In the genomic region with DNA sequence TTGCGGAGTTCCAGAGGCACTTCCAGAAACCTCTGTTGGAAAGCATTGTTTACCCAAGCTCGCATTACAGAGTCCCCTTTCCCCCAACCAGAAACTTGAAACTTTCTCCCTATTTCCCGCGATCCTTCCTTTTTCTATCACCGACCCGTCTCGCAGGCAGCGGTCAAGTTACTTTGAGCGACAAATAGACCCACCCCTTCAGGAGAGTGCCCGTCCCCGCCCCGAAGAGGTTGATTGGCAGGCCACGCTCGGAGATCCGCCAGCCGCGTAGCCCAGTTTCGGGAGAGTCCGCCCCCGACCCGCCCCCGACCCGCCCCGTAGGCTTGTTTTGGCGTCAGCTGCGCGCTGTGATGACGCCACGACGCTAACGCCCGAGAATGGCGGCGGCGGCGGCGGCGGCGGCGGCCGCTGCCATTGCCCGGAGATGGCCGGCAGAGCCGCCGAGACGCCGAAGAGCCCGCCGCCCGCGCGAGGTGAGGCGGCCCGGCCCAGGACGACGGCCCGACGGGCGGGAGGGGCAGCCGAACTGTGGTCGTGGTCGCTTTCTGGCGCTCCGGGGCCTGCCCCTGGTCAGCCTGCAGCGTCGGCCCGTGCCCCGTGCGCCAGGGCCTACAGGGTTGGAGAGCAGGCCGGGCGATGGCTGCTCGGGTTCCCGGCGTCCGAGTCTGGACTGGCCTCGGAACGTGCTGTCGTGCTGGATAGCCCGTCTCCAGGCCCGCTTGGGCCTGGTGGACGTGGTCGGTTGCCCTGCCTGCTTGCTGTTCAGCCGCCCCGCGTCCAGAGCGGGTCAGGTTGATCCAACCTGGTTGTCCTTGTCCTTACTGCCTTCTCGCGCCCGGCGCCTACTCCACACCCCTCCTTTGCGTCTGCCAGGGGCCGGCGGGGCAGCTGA, we compare ENCODE assay signal across 1 cellular context.
A peak's percentile ranks its signal among the peaks of the same experiment; 100 is the strongest.
TF ChIP-seq lines count a peak whose summit lies in the region.

A gene (plus strand): TSS at position 356 of the 892 bp plus-strand sequence. CDS start 15,496 bp downstream, outside the sequence.

TF ChIP-seq in HepG2, 621 proteins besides CTCF, POLR2A, EP300 and RAD21 (continued from another document and continues in another):
- TF ChIP-seq, protein P1, sequence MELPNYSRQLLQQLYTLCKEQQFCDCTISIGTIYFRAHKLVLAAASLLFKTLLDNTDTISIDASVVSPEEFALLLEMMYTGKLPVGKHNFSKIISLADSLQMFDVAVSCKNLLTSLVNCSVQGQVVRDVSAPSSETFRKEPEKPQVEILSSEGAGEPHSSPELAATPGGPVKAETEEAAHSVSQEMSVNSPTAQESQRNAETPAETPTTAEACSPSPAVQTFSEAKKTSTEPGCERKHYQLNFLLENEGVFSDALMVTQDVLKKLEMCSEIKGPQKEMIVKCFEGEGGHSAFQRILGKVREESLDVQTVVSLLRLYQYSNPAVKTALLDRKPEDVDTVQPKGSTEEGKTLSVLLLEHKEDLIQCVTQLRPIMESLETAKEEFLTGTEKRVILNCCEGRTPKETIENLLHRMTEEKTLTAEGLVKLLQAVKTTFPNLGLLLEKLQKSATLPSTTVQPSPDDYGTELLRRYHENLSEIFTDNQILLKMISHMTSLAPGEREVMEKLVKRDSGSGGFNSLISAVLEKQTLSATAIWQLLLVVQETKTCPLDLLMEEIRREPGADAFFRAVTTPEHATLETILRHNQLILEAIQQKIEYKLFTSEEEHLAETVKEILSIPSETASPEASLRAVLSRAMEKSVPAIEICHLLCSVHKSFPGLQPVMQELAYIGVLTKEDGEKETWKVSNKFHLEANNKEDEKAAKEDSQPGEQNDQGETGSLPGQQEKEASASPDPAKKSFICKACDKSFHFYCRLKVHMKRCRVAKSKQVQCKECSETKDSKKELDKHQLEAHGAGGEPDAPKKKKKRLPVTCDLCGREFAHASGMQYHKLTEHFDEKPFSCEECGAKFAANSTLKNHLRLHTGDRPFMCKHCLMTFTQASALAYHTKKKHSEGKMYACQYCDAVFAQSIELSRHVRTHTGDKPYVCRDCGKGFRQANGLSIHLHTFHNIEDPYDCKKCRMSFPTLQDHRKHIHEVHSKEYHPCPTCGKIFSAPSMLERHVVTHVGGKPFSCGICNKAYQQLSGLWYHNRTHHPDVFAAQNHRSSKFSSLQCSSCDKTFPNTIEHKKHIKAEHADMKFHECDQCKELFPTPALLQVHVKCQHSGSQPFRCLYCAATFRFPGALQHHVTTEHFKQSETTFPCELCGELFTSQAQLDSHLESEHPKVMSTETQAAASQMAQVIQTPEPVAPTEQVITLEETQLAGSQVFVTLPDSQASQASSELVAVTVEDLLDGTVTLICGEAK (IDR thresholded peaks at IDR 0.05), result no peak
- TF ChIP-seq, protein P1 (CRISPR knock-in tag; IDR thresholded peaks at IDR 0.05), result no peak; the same call in 1 of the 2 replicates
- TF ChIP-seq ZNF558 (CRISPR knock-in tag; IDR thresholded peaks at IDR 0.05; ENCODE audit: borderline replicate concordance), result no peak; the same call in 1 of the 2 replicates
- TF ChIP-seq ZBTB7B (CRISPR knock-in tag; IDR thresholded peaks at IDR 0.05), result no peak
- TF ChIP-seq ZNF713 (CRISPR knock-in tag; IDR thresholded peaks at IDR 0.05), result no peak
- peak; percentile 24; the same call in 1 of the 2 replicates for TF ChIP-seq ZNF224 (CRISPR knock-in tag; IDR thresholded peaks at IDR 0.05)
- peak; percentile 81 for TF ChIP-seq ZSCAN21 (CRISPR knock-in tag; IDR thresholded peaks at IDR 0.05; ENCODE audit: borderline replicate concordance)
- peak; percentile 92 for TF ChIP-seq HOXD1 (CRISPR knock-in tag; IDR thresholded peaks at IDR 0.05)
- 0 out of 2 replicates have a peak, but pooled peaks have one; percentile 56 for TF ChIP-seq ZNF746 (CRISPR knock-in tag; IDR thresholded peaks at IDR 0.05)
- TF ChIP-seq SP5 (CRISPR knock-in tag; IDR thresholded peaks at IDR 0.05; ENCODE audit: borderline replicate concordance, low read depth), result peak; percentile 66; the same call in 1 of the 2 replicates
- TF ChIP-seq ZNF616 (CRISPR knock-in tag; IDR thresholded peaks at IDR 0.05; ENCODE audit: low read depth), result no peak
- peak; percentile 94 for TF ChIP-seq RBFOX2 (IDR thresholded peaks at IDR 0.05; ENCODE audit: low read depth, low read length)
- TF ChIP-seq, protein P2, sequence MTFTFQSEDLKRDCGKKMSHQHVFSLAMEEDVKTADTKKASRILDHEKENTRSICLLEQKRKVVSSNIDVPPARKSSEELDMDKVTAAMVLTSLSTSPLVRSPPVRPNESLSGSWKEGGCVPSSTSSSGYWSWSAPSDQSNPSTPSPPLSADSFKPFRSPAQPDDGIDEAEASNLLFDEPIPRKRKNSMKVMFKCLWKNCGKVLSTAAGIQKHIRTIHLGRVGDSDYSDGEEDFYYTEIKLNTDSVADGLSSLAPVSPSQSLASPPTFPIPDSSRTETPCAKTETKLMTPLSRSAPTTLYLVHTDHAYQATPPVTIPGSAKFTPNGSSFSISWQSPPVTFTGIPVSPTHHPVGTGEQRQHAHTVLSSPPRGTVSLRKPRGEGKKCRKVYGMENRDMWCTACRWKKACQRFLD (CRISPR knock-in tag; IDR thresholded peaks at IDR 0.05; ENCODE audit: borderline replicate concordance), result 0 out of 2 replicates have a peak, but pooled peaks have one; percentile 73
- TF ChIP-seq, protein P3, sequence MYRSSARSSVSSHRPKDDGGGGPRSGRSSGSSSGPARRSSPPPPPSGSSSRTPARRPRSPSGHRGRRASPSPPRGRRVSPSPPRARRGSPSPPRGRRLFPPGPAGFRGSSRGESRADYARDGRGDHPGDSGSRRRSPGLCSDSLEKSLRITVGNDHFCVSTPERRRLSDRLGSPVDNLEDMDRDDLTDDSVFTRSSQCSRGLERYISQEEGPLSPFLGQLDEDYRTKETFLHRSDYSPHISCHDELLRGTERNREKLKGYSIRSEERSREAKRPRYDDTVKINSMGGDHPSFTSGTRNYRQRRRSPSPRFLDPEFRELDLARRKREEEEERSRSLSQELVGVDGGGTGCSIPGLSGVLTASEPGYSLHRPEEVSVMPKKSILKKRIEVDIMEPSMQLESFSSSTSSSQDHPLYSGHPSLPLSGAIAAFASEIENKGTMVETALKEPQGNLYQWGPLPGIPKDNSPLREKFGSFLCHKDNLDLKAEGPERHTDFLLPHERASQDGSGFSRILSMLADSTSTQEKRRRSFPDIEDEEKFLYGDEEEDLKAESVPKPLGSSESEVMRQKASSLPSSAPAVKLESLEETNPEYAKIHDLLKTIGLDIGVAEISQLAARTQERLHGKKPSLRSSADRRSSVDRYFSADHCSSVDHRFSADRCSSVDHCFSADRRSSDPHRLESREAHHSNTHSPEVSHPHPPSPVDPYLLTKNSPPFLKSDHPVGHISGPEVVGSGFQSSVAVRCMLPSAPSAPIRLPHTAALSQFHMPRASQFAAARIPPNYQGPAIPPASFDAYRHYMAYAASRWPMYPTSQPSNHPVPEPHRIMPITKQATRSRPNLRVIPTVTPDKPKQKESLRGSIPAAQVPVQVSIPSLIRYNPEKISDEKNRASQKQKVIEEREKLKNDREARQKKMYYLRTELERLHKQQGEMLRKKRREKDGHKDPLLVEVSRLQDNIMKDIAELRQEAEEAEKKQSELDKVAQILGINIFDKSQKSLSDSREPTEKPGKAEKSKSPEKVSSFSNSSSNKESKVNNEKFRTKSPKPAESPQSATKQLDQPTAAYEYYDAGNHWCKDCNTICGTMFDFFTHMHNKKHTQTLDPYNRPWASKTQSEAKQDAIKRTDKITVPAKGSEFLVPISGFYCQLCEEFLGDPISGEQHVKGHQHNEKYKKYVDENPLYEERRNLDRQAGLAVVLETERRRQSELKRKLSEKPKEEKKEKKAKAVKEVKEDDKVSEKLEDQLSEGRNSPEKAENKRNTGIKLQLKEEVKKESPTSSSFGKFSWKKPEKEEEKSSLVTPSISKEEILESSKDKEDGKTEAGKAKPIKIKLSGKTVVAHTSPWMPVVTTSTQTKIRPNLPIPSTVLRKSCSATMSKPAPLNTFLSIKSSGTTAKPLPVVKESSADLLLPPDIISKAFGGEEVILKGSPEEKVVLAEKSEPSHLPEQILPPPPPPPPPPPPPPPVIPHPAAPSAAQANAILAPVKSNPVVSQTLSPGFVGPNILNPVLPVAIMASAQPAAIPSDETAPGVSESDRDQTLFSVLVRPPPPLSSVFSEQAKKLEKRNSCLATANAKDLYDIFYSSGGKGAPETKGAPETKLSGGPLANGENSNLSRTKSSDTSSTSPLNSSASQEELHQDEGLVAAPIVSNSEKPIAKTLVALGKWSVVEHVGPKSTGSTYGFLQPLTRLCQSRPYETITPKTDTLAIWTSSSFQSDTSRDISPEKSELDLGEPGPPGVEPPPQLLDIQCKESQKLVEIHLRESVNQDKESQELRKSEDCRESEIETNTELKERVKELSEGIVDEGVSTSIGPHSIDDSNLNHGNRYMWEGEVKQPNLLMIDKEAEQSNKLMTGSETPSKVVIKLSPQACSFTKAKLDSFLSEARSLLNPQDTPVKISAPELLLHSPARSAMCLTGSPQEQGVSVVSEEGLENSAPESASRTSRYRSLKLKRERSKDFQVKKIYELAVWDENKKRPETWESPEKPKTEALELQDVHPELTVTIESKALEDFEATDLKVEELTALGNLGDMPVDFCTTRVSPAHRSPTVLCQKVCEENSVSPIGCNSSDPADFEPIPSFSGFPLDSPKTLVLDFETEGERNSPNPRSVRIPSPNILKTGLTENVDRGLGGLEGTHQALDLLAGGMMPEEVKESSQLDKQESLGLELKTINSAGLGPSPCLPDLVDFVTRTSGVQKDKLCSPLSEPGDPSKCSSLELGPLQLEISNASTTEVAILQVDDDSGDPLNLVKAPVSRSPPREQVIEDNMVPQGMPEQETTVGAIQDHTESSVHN (CRISPR knock-in tag; IDR thresholded peaks at IDR 0.05), result peak; percentile 54; the same call in 1 of the 2 replicates
- no peak for TF ChIP-seq ZNF251 (CRISPR knock-in tag; IDR thresholded peaks at IDR 0.05)
- no peak for TF ChIP-seq ZNF780A (CRISPR knock-in tag; IDR thresholded peaks at IDR 0.05)
- peak; percentile 14; the same call in 1 of the 2 replicates for TF ChIP-seq IRF2 (CRISPR knock-in tag; IDR thresholded peaks at IDR 0.05)
- TF ChIP-seq, protein P4, sequence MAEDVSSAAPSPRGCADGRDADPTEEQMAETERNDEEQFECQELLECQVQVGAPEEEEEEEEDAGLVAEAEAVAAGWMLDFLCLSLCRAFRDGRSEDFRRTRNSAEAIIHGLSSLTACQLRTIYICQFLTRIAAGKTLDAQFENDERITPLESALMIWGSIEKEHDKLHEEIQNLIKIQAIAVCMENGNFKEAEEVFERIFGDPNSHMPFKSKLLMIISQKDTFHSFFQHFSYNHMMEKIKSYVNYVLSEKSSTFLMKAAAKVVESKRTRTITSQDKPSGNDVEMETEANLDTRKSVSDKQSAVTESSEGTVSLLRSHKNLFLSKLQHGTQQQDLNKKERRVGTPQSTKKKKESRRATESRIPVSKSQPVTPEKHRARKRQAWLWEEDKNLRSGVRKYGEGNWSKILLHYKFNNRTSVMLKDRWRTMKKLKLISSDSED (CRISPR knock-in tag; IDR thresholded peaks at IDR 0.05), result 0 out of 2 replicates have a peak, but pooled peaks have one; percentile 61
- TF ChIP-seq CHD2 (IDR thresholded peaks at IDR 0.05; ENCODE audit: low read depth, low read length), result 0 out of 2 replicates have a peak, but pooled peaks have one; percentile 42
- no peak; the same call in 1 of the 2 replicates for TF ChIP-seq KLF15 (CRISPR knock-in tag; IDR thresholded peaks at IDR 0.05; ENCODE audit: borderline replicate concordance)
- TF ChIP-seq HDAC6 (IDR thresholded peaks at IDR 0.05; ENCODE audit: low read depth, low read length), result no peak
- TF ChIP-seq, protein P5, sequence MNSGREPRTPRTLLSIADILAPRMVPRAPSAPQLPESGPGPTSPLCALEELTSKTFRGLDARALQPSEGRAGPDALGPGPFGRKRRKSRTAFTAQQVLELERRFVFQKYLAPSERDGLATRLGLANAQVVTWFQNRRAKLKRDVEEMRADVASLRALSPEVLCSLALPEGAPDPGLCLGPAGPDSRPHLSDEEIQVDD (CRISPR knock-in tag; IDR thresholded peaks at IDR 0.05; ENCODE audit: borderline replicate concordance), result 0 out of 2 replicates have a peak, but pooled peaks have one; percentile 87
- TF ChIP-seq MEIS1 (CRISPR knock-in tag; IDR thresholded peaks at IDR 0.05; ENCODE audit: borderline replicate concordance), result no peak; the same call in none of the 2 replicates
- TF ChIP-seq, protein P6, sequence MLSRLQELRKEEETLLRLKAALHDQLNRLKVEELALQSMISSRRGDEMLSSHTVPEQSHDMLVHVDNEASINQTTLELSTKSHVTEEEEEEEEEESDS (CRISPR knock-in tag; IDR thresholded peaks at IDR 0.05; ENCODE audit: borderline replicate concordance), result peak; percentile 13; the same call in 1 of the 2 replicates
- peak; percentile 86 for TF ChIP-seq EED (CRISPR knock-in tag; IDR thresholded peaks at IDR 0.05)
